ENCODE assay signal across 22 cellular contexts in the genomic region with DNA sequence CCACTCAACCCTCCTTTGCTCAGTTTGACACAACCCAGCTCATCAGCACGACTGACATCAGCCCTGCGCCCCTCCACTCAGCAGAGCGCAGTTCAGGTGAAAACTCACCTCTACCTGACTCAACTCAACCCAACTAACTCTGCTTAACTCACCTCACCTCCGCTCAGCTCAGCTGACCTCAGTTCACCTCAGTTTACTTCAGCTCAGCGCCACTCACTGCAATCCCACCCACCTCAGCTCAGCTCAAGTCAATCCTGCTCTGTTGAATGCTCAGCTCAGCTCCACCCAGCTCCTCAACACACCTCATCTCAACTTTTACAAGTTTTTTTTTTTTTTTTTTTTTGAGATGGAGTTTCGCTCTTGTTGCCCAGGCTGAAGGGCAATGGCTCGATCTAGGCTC.
"Had no signal": no experiment of that assay in that cellular context is flagged by ENCODE, and none has a peak within 500 bp of the region (broad histone marks: within the 10 kb centered on the region; RNA-seq: fewer than 3 reads in every experiment).

No MANE protein-coding gene starts in this region.

- H3K27ac Mint-ChIP-seq: activated CD8-positive, alpha-beta T cell treated with anti-CD3 and anti-CD28 coated beads, Interleukin-2, amount 10 ng/mL, durations not matched to agents 7 days and 5 days; brain; immature natural killer cell; natural killer cell; T-helper 2 cell treated with Interferon-gamma antibody and Interleukin-4, amounts not matched to agents 5 μg/mL and 100 μg/mL, for 36 hours had no signal

- H3K4me2 ChIP-seq: hepatocyte, smooth muscle cell had no signal

- H3K27me3 Mint-ChIP-seq: activated T-helper 17 cell treated with anti-CD3 and anti-CD28 coated beads, Interleukin-2, amount 50 U/mL, for 72 hours had no signal

- H3K27ac ChIP-seq: foreskin keratinocyte, hepatocyte, sigmoid colon, upper lobe of right lung, VCaP had no signal

- H3K9me3 Mint-ChIP-seq: activated naive CD4-positive, alpha-beta T cell treated with anti-CD3 and anti-CD28 coated beads, Interleukin-2, amount 50 U/mL, for 72 hours; activated T-helper 17 cell treated with anti-CD3 and anti-CD28 coated beads, Interleukin-2, amount 50 U/mL, for 72 hours; immature natural killer cell; natural killer cell; T-helper 2 cell treated with Interferon-gamma antibody and Interleukin-4, amounts not matched to agents 5 μg/mL and 100 μg/mL, for 36 hours had no signal

- H3K4me3 Mint-ChIP-seq: activated CD8-positive, alpha-beta T cell treated with anti-CD3 and anti-CD28 coated beads, Interleukin-2, amount 10 ng/mL, durations not matched to agents 7 days and 5 days; activated T-helper 17 cell treated with anti-CD3 and anti-CD28 coated beads, Interleukin-2, amount 50 U/mL, for 72 hours; brain; immature natural killer cell; natural killer cell; T-helper 2 cell treated with Interferon-gamma antibody and Interleukin-4, amounts not matched to agents 5 μg/mL and 100 μg/mL, for 36 hours had no signal

- H3K4me3 ChIP-seq: hepatocyte, left lung, sigmoid colon, smooth muscle cell, upper lobe of right lung had no signal

- H3K27me3 ChIP-seq: foreskin keratinocyte, hepatocyte, left lung, sigmoid colon, upper lobe of right lung had no signal

- H3K79me2 ChIP-seq: hepatocyte had no signal

- H3K36me3 Mint-ChIP-seq: activated naive CD4-positive, alpha-beta T cell treated with anti-CD3 and anti-CD28 coated beads, Interleukin-2, amount 50 U/mL, for 72 hours; brain; immature natural killer cell; natural killer cell had no signal

- H3K9me3 ChIP-seq: left lung, sigmoid colon, upper lobe of right lung had no signal

- H3K4me1 ChIP-seq: foreskin keratinocyte had no signal

- H2AFZ ChIP-seq: hepatocyte had no signal

- H3K36me3 ChIP-seq: left lung, sigmoid colon, upper lobe of right lung had no signal

- H3K4me1 Mint-ChIP-seq: immature natural killer cell had no signal

- DNase-seq: activated CD4-positive, alpha-beta T cell treated with anti-CD3 and anti-CD28 coated beads for 1 hour; activated CD4-positive, alpha-beta T cell treated with anti-CD3 and anti-CD28 coated beads, Interleukin-2, amount 50 U/mL, for 1 hour; activated CD8-positive, alpha-beta T cell treated with anti-CD3 and anti-CD28 coated beads, Interleukin-2, amount 10 ng/mL, durations not matched to agents 7 days and 5 days; aorta; foreskin keratinocyte; immature natural killer cell; kidney glomerular epithelial cell; left lung; midbrain; natural killer cell; retina; sigmoid colon; stimulated activated CD4-positive, alpha-beta T cell treated with anti-CD3 and anti-CD28 coated beads, Interleukin-15, amount 100 ng/mL, for 24 hours; stimulated activated naive CD4-positive, alpha-beta T cell; upper lobe of right lung had no signal

- ATAC-seq: activated CD8-positive, alpha-beta T cell treated with anti-CD3 and anti-CD28 coated beads, Interleukin-2, amount 10 ng/mL, durations not matched to agents 7 days and 5 days; activated naive CD4-positive, alpha-beta T cell treated with anti-CD3 and anti-CD28 coated beads, Interleukin-2, amount 50 U/mL, for 72 hours; activated T-helper 17 cell treated with anti-CD3 and anti-CD28 coated beads, Interleukin-2, amount 50 U/mL, for 72 hours; foreskin keratinocyte; left lung; natural killer cell; upper lobe of right lung had no signal
